13 cellular contexts compared by ENCODE assay signal in genomic region chr1:25028910-25029599, GRCh38.
DNase-seq lines count a peak whose midpoint lies in the region; ATAC-seq, FAIRE-seq and TF ChIP-seq lines count a peak whose summit lies in the region.
"Had no signal": no experiment of that assay in that cellular context is flagged by ENCODE, and none has a peak within 500 bp of the region (broad histone marks: within the 10 kb centered on the region; RNA-seq: fewer than 3 reads in every experiment).

No MANE protein-coding gene starts in this region.

- H3K36me3 Mint-ChIP-seq in memory B cell = no peaks in the 10 kb centered on the region

- H3K4me3 Mint-ChIP-seq in memory B cell = peak overlapping the region; percentile 71

- peak overlapping the region; percentile 3 for H3K4me2 ChIP-seq in SU-DHL-6 (ENCODE audit: low read depth, low read length, poor library complexity, severe bottlenecking)

- H3K27ac ChIP-seq in SU-DHL-6 (ENCODE audit: low read depth, low read length) = no peak overlapping the region

- no peaks in the 10 kb centered on the region for H3K79me2 ChIP-seq in SU-DHL-6 (ENCODE audit: insufficient read depth, low read length)

- no peaks in the 10 kb centered on the region for H3K36me3 ChIP-seq in SU-DHL-6 (ENCODE audit: low read length)

- H3K27me3 Mint-ChIP-seq in memory B cell = no peaks in the 10 kb centered on the region

- H3F3A ChIP-seq in SU-DHL-6 (ENCODE audit: insufficient read depth) = peaks cover 16% of the 10 kb centered on the region

- no peaks in the 10 kb centered on the region for H3K9me3 Mint-ChIP-seq in memory B cell

- ATAC-seq in memory B cell (ENCODE audit: low read depth) (no peak), GM21526 (IDR thresholded peaks at IDR 0.05; ENCODE audit: low FRiP score, unreplicated experiment) (no peak)

- DNase-seq in DMS79 (lab: John Stamatoyannopoulos, UW) (peak; percentile 98), GM18507 (ENCODE audit: extremely low spot score, insufficient read length, low read depth) (no peak), memory B cell (ENCODE audit: low spot score in 2 of 2) (no peak), SKM-1 treated with dmso at 0.1 percent for 144 hours (lab: John Stamatoyannopoulos, UW; ENCODE audit: unreplicated experiment) (no peak), D721Med (ENCODE audit: insufficient read length, low spot score) (no peak), NCI-H524 treated with DMSO at 0.1 percent for 48 hours (lab: John Stamatoyannopoulos, UW) (no peak)
- DNase-seq: amniotic stem cell, EL, NCI-H82, T-helper 9 cell had no signal

- no peak overlapping the region; the same call in 1 of the 2 replicates for H3K9ac ChIP-seq in SU-DHL-6 (ENCODE audit: low read length)

- H2AFZ ChIP-seq in SU-DHL-6 (ENCODE audit: low read depth, low read length, severe bottlenecking) = peak overlapping the region; percentile 17

- H3K27me3 ChIP-seq in SU-DHL-6 (ENCODE audit: low read length) = no peaks in the 10 kb centered on the region

- peak; percentile 97 for FAIRE-seq in GM18507 (lab: Jason Lieb, UNC)
- FAIRE-seq in D721Med (lab: Jason Lieb, UNC) = no peak

- H3K4me1 Mint-ChIP-seq in memory B cell = peaks cover 61% of the 10 kb centered on the region

- H3K27ac Mint-ChIP-seq in memory B cell = peak overlapping the region; percentile 88

- no peaks in the 10 kb centered on the region for H3K9me2 ChIP-seq in SU-DHL-6 (replicated peaks; ENCODE audit: insufficient read depth, low read length)

- no peaks in the 10 kb centered on the region for H4K20me1 ChIP-seq in SU-DHL-6 (ENCODE audit: low read depth, low read length)

- no peak overlapping the region for H3K4me3 ChIP-seq in SU-DHL-6 (ENCODE audit: insufficient read depth, low read length, poor library complexity, severe bottlenecking)
- H3K4me3 ChIP-seq: skin epidermis had no signal

- no peaks in the 10 kb centered on the region for H3K9me3 ChIP-seq in SU-DHL-6 (ENCODE audit: insufficient read depth, low read length)

- TF ChIP-seq CTCF in SU-DHL-6 (IDR thresholded peaks at IDR 0.05; ENCODE audit: insufficient read depth, low read length, poor library complexity, severe bottlenecking) (no peak), D721Med (IDR thresholded peaks at IDR 0.05; ENCODE audit: insufficient read depth, missing control alignments) (no peak)
